ENCODE assay signal across 12 cellular contexts in genomic region chr6:137488736-137489409, GRCh38. TPM values are rescaled to one million over a fixed set of nuclear protein-coding genes. Genes with fewer than 3 reads are reported as not detected.
DNase-seq lines count a peak whose midpoint lies in the region; ATAC-seq and TF ChIP-seq lines count a peak whose summit lies in the region.
"Had no signal": no experiment of that assay in that cellular context is flagged by ENCODE, and none has a peak within 500 bp of the region (broad histone marks: within the 10 kb centered on the region; RNA-seq: fewer than 3 reads in every experiment).

No MANE protein-coding gene starts in this region.

- POLR2A ChIA-PET in CD8-positive, alpha-beta memory T cell (lab: Charles Lee), result no interaction called here

- H3K4me3 ChIP-seq in CD8-positive, alpha-beta memory T cell (ENCODE audit: low read length), result no peak overlapping the region
- H3K4me3 ChIP-seq in HL-60 (replicated peaks; ENCODE audit: insufficient read depth, low read length) (peak overlapping the region; percentile 5; the same call in 1 of the 2 replicates), ectodermal cell (ENCODE audit: insufficient read depth, low read depth, low read length) (peak overlapping the region; percentile 25), Peyer's patch (peak overlapping the region in 2 of 4 donors; percentile 13 to 18)

- H3K27me3 Mint-ChIP-seq in CD8-positive, alpha-beta memory T cell, result peaks cover 80 to 95% of the 10 kb centered on the region in 2 donors
- peaks cover 100% of the 10 kb centered on the region for H3K27me3 Mint-ChIP-seq in neural crest cell (ENCODE audit: low read depth)

- H3K27ac ChIP-seq in CD8-positive, alpha-beta memory T cell (ENCODE audit: low read depth, low read length), result no peak overlapping the region
- H3K27ac ChIP-seq in HL-60 (replicated peaks), result no peak overlapping the region
- no peak overlapping the region for H3K27ac ChIP-seq in ectodermal cell (ENCODE audit: insufficient read depth, low read depth, low read length, poor library complexity, severe bottlenecking)
- H3K27ac ChIP-seq in Peyer's patch, result no peak overlapping the region
- H3K27ac ChIP-seq: skin epidermis had no signal

- peaks cover 38% of the 10 kb centered on the region for H3K4me1 ChIP-seq in CD8-positive, alpha-beta memory T cell (ENCODE audit: insufficient read depth, low read length)
- H3K4me1 ChIP-seq in ectodermal cell (ENCODE audit: control insufficient read depth, insufficient read depth, low read length), result peaks cover 37% of the 10 kb centered on the region
- H3K4me1 ChIP-seq in Peyer's patch, result peaks cover 0 to 26% (median 13%) of the 10 kb centered on the region in 4 donors

- peaks cover 79% of the 10 kb centered on the region for H3K27me3 ChIP-seq in CD8-positive, alpha-beta memory T cell (ENCODE audit: insufficient read depth, low read length, poor library complexity, severe bottlenecking)
- H3K27me3 ChIP-seq in HL-60 (ENCODE audit: insufficient read depth, poor library complexity, severe bottlenecking) (peaks cover 92% of the 10 kb centered on the region), ectodermal cell (ENCODE audit: control insufficient read depth, insufficient read depth, low read length, poor library complexity, severe bottlenecking) (peaks cover 87% of the 10 kb centered on the region), Peyer's patch (peaks cover 3 to 64% of the 10 kb centered on the region in 2 donors)

- H3K36me3 Mint-ChIP-seq in CD8-positive, alpha-beta memory T cell, result no peaks in the 10 kb centered on the region
- H3K36me3 Mint-ChIP-seq in neural crest cell (ENCODE audit: low read depth), result no peaks in the 10 kb centered on the region

- peaks cover 0 to 13% (median 2%) of the 10 kb centered on the region in 5 donors for H3K9me3 Mint-ChIP-seq in CD8-positive, alpha-beta memory T cell
- no peaks in the 10 kb centered on the region for H3K9me3 Mint-ChIP-seq in neural crest cell
- H3K9me3 Mint-ChIP-seq: activated naive CD4-positive, alpha-beta T cell treated with anti-CD3 and anti-CD28 coated beads, Interleukin-2, amount 50 U/mL, for 72 hours had no signal

- peak overlapping the region in 6 of 7 donors; percentile 54 to 83 (median 72) for H3K4me3 Mint-ChIP-seq in CD8-positive, alpha-beta memory T cell
- H3K4me3 Mint-ChIP-seq in neural crest cell, result no peak overlapping the region

- peaks cover 27 to 45% (median 35%) of the 10 kb centered on the region in 3 donors for H3K4me1 Mint-ChIP-seq in CD8-positive, alpha-beta memory T cell
- peaks cover 14% of the 10 kb centered on the region for H3K4me1 Mint-ChIP-seq in neural crest cell

- H3K9me3 ChIP-seq in CD8-positive, alpha-beta memory T cell (ENCODE audit: low read length), result no peaks in the 10 kb centered on the region
- H3K9me3 ChIP-seq in ectodermal cell (ENCODE audit: control insufficient read depth, low read length) (no peaks in the 10 kb centered on the region), Peyer's patch (no peaks in the 10 kb centered on the region)

- no peak for TF ChIP-seq POLR2A in Peyer's patch (IDR thresholded peaks at IDR 0.05)

- 1% methylated on average over 51 to 52 of the region's 52 CpGs for WGBS in ectodermal cell, 2 experiments

- no peaks in the 10 kb centered on the region for H3K36me3 ChIP-seq in CD8-positive, alpha-beta memory T cell (ENCODE audit: insufficient read depth, low read length)
- no peaks in the 10 kb centered on the region for H3K36me3 ChIP-seq in ectodermal cell (ENCODE audit: control insufficient read depth, insufficient read depth, low read length)
- no peaks in the 10 kb centered on the region for H3K36me3 ChIP-seq in Peyer's patch

- no peak for DNase-seq in CD8-positive, alpha-beta memory T cell
- DNase-seq in HL-60 (ENCODE audit: low read depth in 1 of 2, low spot score in 1 of 2) (no peak), neural crest cell (ENCODE audit: low read depth, low spot score) (peak; percentile 18), Peyer's patch (no peak), NCI-H146 (lab: John Stamatoyannopoulos, UW) (no peak)
- DNase-seq: erythroblast had no signal

- CTCF ChIA-PET in CD8-positive, alpha-beta memory T cell (lab: Charles Lee), result interaction anchor here (1.1 kb wide), 1 partner anchor 8 kb away, joined by 3 read pairs; no protein-coding TSS in a partner anchor

- ATAC-seq in GM21526 (IDR thresholded peaks at IDR 0.05; ENCODE audit: low FRiP score, unreplicated experiment), result no peak
- ATAC-seq in activated CD4-positive, CD25-positive, alpha-beta regulatory T cell treated with anti-CD3 and anti-CD28 coated beads, Interleukin-2, amount 50 U/mL, for 24 hours, result no peak

- H3K27ac Mint-ChIP-seq in CD8-positive, alpha-beta memory T cell, result no peak overlapping the region
- no peak overlapping the region for H3K27ac Mint-ChIP-seq in neural crest cell (ENCODE audit: unreplicated experiment)
- H3K27ac Mint-ChIP-seq: activated naive CD4-positive, alpha-beta T cell treated with anti-CD3 and anti-CD28 coated beads, Interleukin-2, amount 50 U/mL, for 72 hours had no signal

- TF ChIP-seq CTCF in HL-60 (IDR thresholded peaks at IDR 0.05; ENCODE audit: insufficient read depth, low read length) (no peak), neural crest cell (conservative IDR thresholded peaks at IDR 0.05) (no peak), Peyer's patch (IDR thresholded peaks at IDR 0.05) (no peak)

RNA-seq across cellular contexts. Expression of gene OLIG3, which starts 5.3 kb away (rescaled TPM):
- under 1 TPM; 0.26 to 0.40 TPM for total RNA-seq in CD8-positive, alpha-beta memory T cell
- polyA plus RNA-seq in CD8-positive, alpha-beta memory T cell, result not detected
- polyA plus RNA-seq in ectodermal cell (2013, experiment 1 of 4), result 28.6 TPM
- 18.4 TPM for polyA plus RNA-seq in ectodermal cell (2013, experiment 2 of 4)
- 27.9 TPM for polyA plus RNA-seq in ectodermal cell (2013, experiment 3 of 4)
- polyA plus RNA-seq in ectodermal cell (2013, experiment 4 of 4), result 31.6 TPM
- total RNA-seq in neural crest cell (0.14 and 0.63 TPM in 2 replicates), Peyer's patch (not detected)
- total RNA-seq: lung microvascular endothelial cell had no signal
